ENCODE assay signal across 1 cellular context in the genomic region with DNA sequence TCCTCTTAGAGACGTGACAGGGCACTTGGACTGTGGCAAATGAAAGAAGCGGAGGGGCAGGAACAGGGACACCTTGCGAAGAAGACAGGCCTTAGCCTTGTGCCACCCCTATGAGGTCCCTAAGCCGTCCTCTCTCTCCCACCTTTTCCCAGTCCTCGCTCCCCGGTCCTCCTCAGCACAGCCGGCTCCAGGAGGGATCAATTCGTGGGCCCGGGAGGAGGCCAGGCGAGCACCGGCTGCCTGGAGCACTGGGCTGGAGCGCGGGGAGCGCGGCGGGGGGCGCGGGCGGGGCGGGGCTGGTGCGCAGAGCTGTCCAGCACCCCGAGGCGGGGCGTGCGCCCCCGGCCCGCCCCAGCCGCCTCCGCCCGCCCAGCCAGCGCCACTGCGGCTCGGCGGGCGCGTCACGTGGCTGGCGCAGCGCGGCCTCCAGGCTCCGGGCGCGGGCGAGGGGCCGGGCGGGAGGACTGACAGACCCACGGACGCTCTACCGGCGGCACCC.
TF ChIP-seq lines count a peak whose summit lies in the region.

A gene with protein sequence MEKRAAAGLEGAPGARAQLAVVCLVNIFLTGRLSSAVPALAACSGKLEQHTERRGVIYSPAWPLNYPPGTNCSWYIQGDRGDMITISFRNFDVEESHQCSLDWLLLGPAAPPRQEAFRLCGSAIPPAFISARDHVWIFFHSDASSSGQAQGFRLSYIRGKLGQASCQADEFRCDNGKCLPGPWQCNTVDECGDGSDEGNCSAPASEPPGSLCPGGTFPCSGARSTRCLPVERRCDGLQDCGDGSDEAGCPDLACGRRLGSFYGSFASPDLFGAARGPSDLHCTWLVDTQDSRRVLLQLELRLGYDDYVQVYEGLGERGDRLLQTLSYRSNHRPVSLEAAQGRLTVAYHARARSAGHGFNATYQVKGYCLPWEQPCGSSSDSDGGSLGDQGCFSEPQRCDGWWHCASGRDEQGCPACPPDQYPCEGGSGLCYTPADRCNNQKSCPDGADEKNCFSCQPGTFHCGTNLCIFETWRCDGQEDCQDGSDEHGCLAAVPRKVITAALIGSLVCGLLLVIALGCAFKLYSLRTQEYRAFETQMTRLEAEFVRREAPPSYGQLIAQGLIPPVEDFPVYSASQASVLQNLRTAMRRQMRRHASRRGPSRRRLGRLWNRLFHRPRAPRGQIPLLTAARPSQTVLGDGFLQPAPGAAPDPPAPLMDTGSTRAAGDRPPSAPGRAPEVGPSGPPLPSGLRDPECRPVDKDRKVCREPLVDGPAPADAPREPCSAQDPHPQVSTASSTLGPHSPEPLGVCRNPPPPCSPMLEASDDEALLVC (plus strand): TSS at position 467 of the 499 bp plus-strand sequence. CDS start 456 bp downstream, outside the sequence.

TF ChIP-seq in HCT116, 20 proteins besides CTCF, POLR2A, EP300 and RAD21 (continued from another document):
- TF ChIP-seq MAX (IDR thresholded peaks at IDR 0.05) (peak; percentile 40; the same call in 1 of the 2 replicates), EGR1 (IDR thresholded peaks at IDR 0.05; ENCODE audit: low read depth) (no peak), CEBPB (IDR thresholded peaks at IDR 0.05; ENCODE audit: low read depth) (no peak), EZH2phosphoT487 (IDR thresholded peaks at IDR 0.05; ENCODE audit: borderline replicate concordance) (no peak), SIN3A (IDR thresholded peaks at IDR 0.05; ENCODE audit: low read depth) (no peak), TCF7L2 (IDR thresholded peaks at IDR 0.05; ENCODE audit: borderline replicate concordance, extremely low read depth, insufficient read depth, insufficient read length) (no peak)
- TF ChIP-seq, protein P1, sequence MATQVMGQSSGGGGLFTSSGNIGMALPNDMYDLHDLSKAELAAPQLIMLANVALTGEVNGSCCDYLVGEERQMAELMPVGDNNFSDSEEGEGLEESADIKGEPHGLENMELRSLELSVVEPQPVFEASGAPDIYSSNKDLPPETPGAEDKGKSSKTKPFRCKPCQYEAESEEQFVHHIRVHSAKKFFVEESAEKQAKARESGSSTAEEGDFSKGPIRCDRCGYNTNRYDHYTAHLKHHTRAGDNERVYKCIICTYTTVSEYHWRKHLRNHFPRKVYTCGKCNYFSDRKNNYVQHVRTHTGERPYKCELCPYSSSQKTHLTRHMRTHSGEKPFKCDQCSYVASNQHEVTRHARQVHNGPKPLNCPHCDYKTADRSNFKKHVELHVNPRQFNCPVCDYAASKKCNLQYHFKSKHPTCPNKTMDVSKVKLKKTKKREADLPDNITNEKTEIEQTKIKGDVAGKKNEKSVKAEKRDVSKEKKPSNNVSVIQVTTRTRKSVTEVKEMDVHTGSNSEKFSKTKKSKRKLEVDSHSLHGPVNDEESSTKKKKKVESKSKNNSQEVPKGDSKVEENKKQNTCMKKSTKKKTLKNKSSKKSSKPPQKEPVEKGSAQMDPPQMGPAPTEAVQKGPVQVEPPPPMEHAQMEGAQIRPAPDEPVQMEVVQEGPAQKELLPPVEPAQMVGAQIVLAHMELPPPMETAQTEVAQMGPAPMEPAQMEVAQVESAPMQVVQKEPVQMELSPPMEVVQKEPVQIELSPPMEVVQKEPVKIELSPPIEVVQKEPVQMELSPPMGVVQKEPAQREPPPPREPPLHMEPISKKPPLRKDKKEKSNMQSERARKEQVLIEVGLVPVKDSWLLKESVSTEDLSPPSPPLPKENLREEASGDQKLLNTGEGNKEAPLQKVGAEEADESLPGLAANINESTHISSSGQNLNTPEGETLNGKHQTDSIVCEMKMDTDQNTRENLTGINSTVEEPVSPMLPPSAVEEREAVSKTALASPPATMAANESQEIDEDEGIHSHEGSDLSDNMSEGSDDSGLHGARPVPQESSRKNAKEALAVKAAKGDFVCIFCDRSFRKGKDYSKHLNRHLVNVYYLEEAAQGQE (IDR thresholded peaks at IDR 0.05; ENCODE audit: low read depth), result no peak; the same call in 1 of the 2 replicates
- TF ChIP-seq, protein P2, sequence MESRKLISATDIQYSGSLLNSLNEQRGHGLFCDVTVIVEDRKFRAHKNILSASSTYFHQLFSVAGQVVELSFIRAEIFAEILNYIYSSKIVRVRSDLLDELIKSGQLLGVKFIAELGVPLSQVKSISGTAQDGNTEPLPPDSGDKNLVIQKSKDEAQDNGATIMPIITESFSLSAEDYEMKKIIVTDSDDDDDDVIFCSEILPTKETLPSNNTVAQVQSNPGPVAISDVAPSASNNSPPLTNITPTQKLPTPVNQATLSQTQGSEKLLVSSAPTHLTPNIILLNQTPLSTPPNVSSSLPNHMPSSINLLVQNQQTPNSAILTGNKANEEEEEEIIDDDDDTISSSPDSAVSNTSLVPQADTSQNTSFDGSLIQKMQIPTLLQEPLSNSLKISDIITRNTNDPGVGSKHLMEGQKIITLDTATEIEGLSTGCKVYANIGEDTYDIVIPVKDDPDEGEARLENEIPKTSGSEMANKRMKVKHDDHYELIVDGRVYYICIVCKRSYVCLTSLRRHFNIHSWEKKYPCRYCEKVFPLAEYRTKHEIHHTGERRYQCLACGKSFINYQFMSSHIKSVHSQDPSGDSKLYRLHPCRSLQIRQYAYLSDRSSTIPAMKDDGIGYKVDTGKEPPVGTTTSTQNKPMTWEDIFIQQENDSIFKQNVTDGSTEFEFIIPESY (IDR thresholded peaks at IDR 0.05; ENCODE audit: extremely low read depth, insufficient replicate concordance, low read length), result no peak
